Comparison of ENCODE assay signal across 8 cellular contexts in genomic region chr16:74666425-74667214, GRCh38. TPM values are rescaled to one million over a fixed set of nuclear protein-coding genes. Genes with fewer than 3 reads are reported as not detected.
DNase-seq lines count a peak whose midpoint lies in the region; ATAC-seq and TF ChIP-seq lines count a peak whose summit lies in the region.

TSS of gene RFWD3 (minus strand) at chr16:74666877. CDS start at chr16:74661449, 5,428 bp downstream.

- no peaks in the 10 kb centered on the region for H3K27me3 Mint-ChIP-seq in IgD-negative memory B cell

- peaks cover 16 to 23% (median 22%) of the 10 kb centered on the region in 3 donors for H3K4me1 Mint-ChIP-seq in IgD-negative memory B cell

- peak within 1 kb of the TSS; percentile 94 to 99 (median 96) for H3K4me3 Mint-ChIP-seq in IgD-negative memory B cell

- ATAC-seq in GM21529 (IDR thresholded peaks at IDR 0.05; ENCODE audit: unreplicated experiment), result peak; percentile 100

- peak within 1 kb of the TSS; percentile 90 to 97 (median 92) for H3K27ac Mint-ChIP-seq in IgD-negative memory B cell

- H3K9me3 Mint-ChIP-seq in IgD-negative memory B cell, result no peaks in the 10 kb centered on the region

- peak within 1 kb of the TSS; percentile 97 for H3K4me3 ChIP-seq in epithelial cell of proximal tubule (ENCODE audit: low read depth, low read length)

- DNase-seq in DMS 273 treated with DMSO at 0.1 percent for 48 hours (lab: John Stamatoyannopoulos, UW) (peak; percentile 98), OCI-M2 (lab: John Stamatoyannopoulos, UW; ENCODE audit: unreplicated experiment) (peak; percentile 88), activated T-cell treated with anti-CD3 and anti-CD28 coated beads for 4 hours (peak; percentile 91), epithelial cell of proximal tubule (ENCODE audit: low read depth) (peak; percentile 87), mucosa of gallbladder (ENCODE audit: low spot score) (peak; percentile 99)
- DNase-seq in stimulated activated CD8-positive, alpha-beta memory T cell treated with anti-CD3 and anti-CD28 coated beads, Interleukin-4, amount 100 ng/mL, for 4 hours (ENCODE audit: low read depth in 2 of 2, low spot score in 1 of 2), result peak; percentile 92 to 95

- TF ChIP-seq CTCF in epithelial cell of proximal tubule (conservative IDR thresholded peaks at IDR 0.05; ENCODE audit: low read depth, low read length), result no peak

- no peaks in the 10 kb centered on the region for H3K36me3 Mint-ChIP-seq in IgD-negative memory B cell

RNA-seq across cellular contexts. Expression of gene RFWD3, which starts in this region (rescaled TPM):
- 30.1 TPM for polyA plus RNA-seq in IgD-negative memory B cell
- 29.1 and 49.3 TPM in 2 replicates for total RNA-seq in epithelial cell of proximal tubule
- 22.6 TPM for total RNA-seq in mucosa of gallbladder

Comparison
In these comparisons a context has a peak if more than half of its experiments do, and no peak if none do; other contexts are left out.
1. Peak in every context shown above with its lines: DNase-seq, ATAC-seq and H3K4me3 ChIP-seq.